ENCODE assay signal across 12 cellular contexts in the genomic region with DNA sequence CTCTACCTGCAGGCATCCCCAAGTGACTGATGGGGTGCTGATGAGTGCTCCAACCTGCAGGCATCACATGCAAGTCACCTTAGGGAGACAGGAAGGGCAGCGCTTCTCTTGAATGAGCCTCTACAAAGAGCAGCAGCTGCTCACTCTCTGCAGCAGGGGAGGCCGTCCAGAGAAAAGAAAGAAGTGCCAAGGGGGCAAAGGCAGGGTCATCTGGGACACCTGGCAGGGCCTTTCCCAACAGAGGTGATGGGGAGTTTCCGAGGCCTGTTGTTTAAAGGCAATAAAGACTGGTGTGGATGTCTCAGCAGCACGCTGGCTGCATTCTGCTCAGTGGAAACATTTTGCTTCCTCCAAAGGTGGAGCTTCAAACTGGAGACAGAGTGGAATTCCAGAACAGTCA.
DNase-seq lines count a peak whose midpoint lies in the region; ATAC-seq and TF ChIP-seq lines count a peak whose summit lies in the region.
"Had no signal": no experiment of that assay in that cellular context is flagged by ENCODE, and none has a peak within 500 bp of the region (broad histone marks: within the 10 kb centered on the region; RNA-seq: fewer than 3 reads in every experiment).

No MANE protein-coding gene starts in this region.

- ATAC-seq in activated T-helper 17 cell treated with anti-CD3 and anti-CD28 coated beads, Interleukin-2, amount 50 U/mL, for 72 hours (replicated peaks): no peak
- ATAC-seq in naive thymus-derived CD8-positive, alpha-beta T cell: no peak
- ATAC-seq in HG03175 (IDR thresholded peaks at IDR 0.05; ENCODE audit: unreplicated experiment): no peak
- ATAC-seq in HG03469 (IDR thresholded peaks at IDR 0.05; ENCODE audit: unreplicated experiment): no peak

- H3K9me3 Mint-ChIP-seq in activated T-helper 17 cell treated with anti-CD3 and anti-CD28 coated beads, Interleukin-2, amount 50 U/mL, for 72 hours: no peaks in the 10 kb centered on the region
- H3K9me3 Mint-ChIP-seq in naive thymus-derived CD8-positive, alpha-beta T cell: no peaks in the 10 kb centered on the region

- peaks cover 88% of the 10 kb centered on the region for H3K4me1 Mint-ChIP-seq in activated T-helper 17 cell treated with anti-CD3 and anti-CD28 coated beads, Interleukin-2, amount 50 U/mL, for 72 hours
- peaks cover 66 to 99% (median 95%) of the 10 kb centered on the region in 4 donors for H3K4me1 Mint-ChIP-seq in naive thymus-derived CD8-positive, alpha-beta T cell

- no TSS peak for BruUV-seq in PC-9 (replicated peaks; lab: Mats Ljungman, UMichigan)

- H3K9me3 ChIP-seq in PC-9 (ENCODE audit: insufficient read depth, low read depth): no peaks in the 10 kb centered on the region

- H3K27me3 Mint-ChIP-seq in activated T-helper 17 cell treated with anti-CD3 and anti-CD28 coated beads, Interleukin-2, amount 50 U/mL, for 72 hours: no peaks in the 10 kb centered on the region
- no peaks in the 10 kb centered on the region for H3K27me3 Mint-ChIP-seq in naive thymus-derived CD8-positive, alpha-beta T cell

- no peak overlapping the region for H3K4me2 ChIP-seq in PC-9

- no peak overlapping the region for H3K27ac ChIP-seq in PC-9

- H3K9me2 ChIP-seq in PC-9 (ENCODE audit: insufficient read depth): no peaks in the 10 kb centered on the region

- H3K27ac Mint-ChIP-seq in activated T-helper 17 cell treated with anti-CD3 and anti-CD28 coated beads, Interleukin-2, amount 50 U/mL, for 72 hours: peak overlapping the region; percentile 100
- H3K27ac Mint-ChIP-seq in naive thymus-derived CD8-positive, alpha-beta T cell: peak overlapping the region; percentile 93 to 99 (median 98)
- H3K27ac Mint-ChIP-seq: progenitor cell of endocrine pancreas had no signal

- TF ChIP-seq CTCF in GM12864 (IDR thresholded peaks at IDR 0.05; ENCODE audit: low read depth, low read length, missing control alignments): peak; percentile 3
- no peak for TF ChIP-seq CTCF in PC-9 (conservative IDR thresholded peaks at IDR 0.05)

- peak overlapping the region; percentile 99 for H3K4me3 Mint-ChIP-seq in activated T-helper 17 cell treated with anti-CD3 and anti-CD28 coated beads, Interleukin-2, amount 50 U/mL, for 72 hours
- H3K4me3 Mint-ChIP-seq in naive thymus-derived CD8-positive, alpha-beta T cell: peak overlapping the region; percentile 75 to 93 (median 88)

- H3K79me2 ChIP-seq in PC-9 (ENCODE audit: low read depth): no peaks in the 10 kb centered on the region

- H3K27me3 ChIP-seq in PC-9 (ENCODE audit: insufficient read depth, low read depth): no peaks in the 10 kb centered on the region

- no peaks in the 10 kb centered on the region for H3F3A ChIP-seq in PC-9 (ENCODE audit: insufficient read depth, low read depth)

- H2AFZ ChIP-seq in PC-9: no peak overlapping the region

- intact Hi-C loops in posterior cingulate gyrus (cut with DNase I): no loop called here
- intact Hi-C loops in PC-9 (cut with micrococcal nuclease; ENCODE audit: unreplicated experiment): no loop called here

- no peaks in the 10 kb centered on the region for H4K20me1 ChIP-seq in PC-9 (ENCODE audit: insufficient read depth)

- peaks cover 100% of the 10 kb centered on the region for H3K36me3 Mint-ChIP-seq in activated T-helper 17 cell treated with anti-CD3 and anti-CD28 coated beads, Interleukin-2, amount 50 U/mL, for 72 hours (ENCODE audit: low read depth)
- H3K36me3 Mint-ChIP-seq in naive thymus-derived CD8-positive, alpha-beta T cell: peaks cover 34 to 99% (median 70%) of the 10 kb centered on the region in 3 donors

- CTCF ChIA-PET in PC-9 (lab: Charles Lee): no interaction called here

- H3K4me3 ChIP-seq in GM12864 (ENCODE audit: low read depth, low read length) (no peak overlapping the region), PC-9 (no peak overlapping the region)
- H3K4me3 ChIP-seq: coronary artery had no signal

- DNase-seq in GM12864 (ENCODE audit: low read depth) (no peak), HT-29 (ENCODE audit: low spot score) (peak; percentile 85), posterior cingulate gyrus (no peak), PC-9 (no peak)
- peak in 4 of 10 donors; percentile 17 to 59 (median 48) for DNase-seq in naive thymus-derived CD8-positive, alpha-beta T cell
- DNase-seq: activated CD4-positive, CD25-positive, alpha-beta regulatory T cell treated with anti-CD3 and anti-CD28 coated beads, Interleukin-2, amount 50 U/mL, for 72 hours; NCI-H774 had no signal

- POLR2A ChIA-PET in naive thymus-derived CD8-positive, alpha-beta T cell (lab: Charles Lee): interaction anchor here (0.7 to 18.1 kb wide), 15 partner anchors 11 to 278 kb away, joined by 3 to 398 read pairs (median 15); no protein-coding TSS in a partner anchor
- POLR2A ChIA-PET in PC-9 (lab: Charles Lee; ENCODE audit: unreplicated experiment): no interaction called here

- no peaks in the 10 kb centered on the region for H3K36me3 ChIP-seq in PC-9 (ENCODE audit: low read depth)

- H3K4me1 ChIP-seq in PC-9 (replicated peaks; ENCODE audit: insufficient read depth): peaks cover 2% of the 10 kb centered on the region; the same call in 1 of the 2 replicates
